ENCODE assay signal across 8 cellular contexts in genomic region chr5:10249948-10250803, GRCh38. TPM values are rescaled to one million over a fixed set of nuclear protein-coding genes. Genes with fewer than 3 reads are reported as not detected.
DNase-seq lines count a peak whose midpoint lies in the region; ATAC-seq and TF ChIP-seq lines count a peak whose summit lies in the region.

TSS of gene CCT5 (plus strand) at chr5:10250280. CDS start at chr5:10250341, 61 bp downstream.

- POLR2A ChIA-PET in Panc1 (lab: Charles Lee), result no interaction called here

- TF ChIP-seq CTCF in Panc1 (IDR thresholded peaks at IDR 0.05), result no peak
- TF ChIP-seq CTCF in esophagus muscularis mucosa (IDR thresholded peaks at IDR 0.05), result no peak

- H3K9me3 ChIP-seq in Panc1 (ENCODE audit: control insufficient read depth, insufficient read depth, low read depth, low read length) (no peaks in the 10 kb centered on the region), esophagus muscularis mucosa (no peaks in the 10 kb centered on the region), muscle layer of duodenum (ENCODE audit: control insufficient read depth in 1 of 2, low read length in 2 of 2) (no peaks in the 10 kb centered on the region)

- H3K4me3 ChIP-seq in Panc1 (ENCODE audit: low read depth in 2 of 2, low read length in 2 of 2), result peak within 1 kb of the TSS; percentile 85 to 94
- H3K4me3 ChIP-seq in esophagus muscularis mucosa, result peak within 1 kb of the TSS; percentile 82 to 93 (median 90)
- H3K4me3 ChIP-seq in muscle layer of duodenum (ENCODE audit: low read depth in 1 of 2, low read length in 2 of 2), result peak within 1 kb of the TSS; percentile 92 to 93

- peak; percentile 84 for ATAC-seq in GM21723 (IDR thresholded peaks at IDR 0.05; ENCODE audit: unreplicated experiment)
- ATAC-seq in Panc1, result peak; percentile 88

- intact Hi-C loops in Panc1 (cut with micrococcal nuclease; ENCODE audit: unreplicated experiment), result no loop called here
- intact Hi-C loops in esophagus muscularis mucosa (cut with DNase I), result loop anchor here (5.0 kb wide), 1 partner anchor 107 kb away; no protein-coding TSS in a partner anchor

- under 1% methylated on average over 30 of the region's 67 CpGs for WGBS in esophagus muscularis mucosa

- peak within 1 kb of the TSS; percentile 99 for H3K27ac ChIP-seq in Panc1 (ENCODE audit: low read length)
- peak within 1 kb of the TSS; percentile 85 to 94 (median 91) for H3K27ac ChIP-seq in esophagus muscularis mucosa (replicated peaks in 1 of 4)
- peak within 1 kb of the TSS; percentile 98 for H3K27ac ChIP-seq in muscle layer of duodenum (ENCODE audit: low read length)

- H3K4me1 ChIP-seq in Panc1 (ENCODE audit: control insufficient read depth, insufficient read depth, low read length) (peaks cover 31% of the 10 kb centered on the region), esophagus muscularis mucosa (peaks cover 25 to 47% (median 39%) of the 10 kb centered on the region in 4 donors), muscle layer of duodenum (ENCODE audit: control insufficient read depth in 1 of 2, insufficient read depth in 2 of 2, low read length in 2 of 2) (peaks cover 9 to 25% of the 10 kb centered on the region in 2 donors)

- TSS peak; percentile 74 for BruUV-seq in Panc1 (replicated peaks; lab: Mats Ljungman, UMichigan)

- H3K36me3 ChIP-seq in Panc1 (ENCODE audit: control insufficient read depth, insufficient read depth, low read length) (peaks cover 27% of the 10 kb centered on the region), esophagus muscularis mucosa (peaks cover 0 to 18% (median 12%) of the 10 kb centered on the region in 4 donors), muscle layer of duodenum (ENCODE audit: control insufficient read depth in 1 of 2, insufficient read depth in 2 of 2, low read length in 2 of 2) (peaks cover 12 to 14% of the 10 kb centered on the region in 2 donors)

- TF ChIP-seq EP300 in esophagus muscularis mucosa (IDR thresholded peaks at IDR 0.05), result no peak

- no peaks in the 10 kb centered on the region for H3K27me3 ChIP-seq in Panc1 (ENCODE audit: control insufficient read depth, insufficient read depth, low read length)
- H3K27me3 ChIP-seq in esophagus muscularis mucosa, result no peaks in the 10 kb centered on the region
- no peaks in the 10 kb centered on the region for H3K27me3 ChIP-seq in muscle layer of duodenum (ENCODE audit: low read depth, low read length)

- no peak for TF ChIP-seq POLR2A in esophagus muscularis mucosa (IDR thresholded peaks at IDR 0.05; ENCODE audit: low read depth)

- peak; percentile 99 for DNase-seq in DMS53 (lab: John Stamatoyannopoulos, UW)
- peak; percentile 96 for DNase-seq in KG1 (lab: John Stamatoyannopoulos, UW)
- peak; percentile 90 for DNase-seq in Panc1 (ENCODE audit: low read depth, low spot score)
- DNase-seq in activated T-cell treated with anti-CD3 and anti-CD28 coated beads, Interleukin-2, amount 50 U/mL, for 48 hours, result peak; percentile 91 to 92
- peak; percentile 97 for DNase-seq in esophagus muscularis mucosa (ENCODE audit: extremely low spot score)
- DNase-seq in stimulated activated CD8-positive, alpha-beta memory T cell treated with anti-CD3 and anti-CD28 coated beads, Interleukin-7, amount 100 ng/mL, for 4 hours (ENCODE audit: low read depth in 2 of 2), result peak; percentile 86 to 87

- CTCF ChIA-PET in Panc1 (lab: Charles Lee), result no interaction called here

- in situ Hi-C loops in Panc1 (cut with HindIII; ENCODE audit: low pct_unique_long_range_greater_than_20kb, low sequenced_read_pairs), result no loop called here

RNA-seq across cellular contexts. Expression of gene CCT5, which starts in this region (rescaled TPM):
- total RNA-seq in Panc1 (2021; ENCODE audit: unreplicated experiment) (476 TPM), esophagus muscularis mucosa (100 to 1,000 TPM; 100 to 165 (median 142) TPM)
- polyA plus RNA-seq in Panc1 (2012; ENCODE audit: insufficient read length), result 420 TPM

Comparison
In these comparisons a context has a peak if more than half of its experiments do, and no peak if none do; other contexts are left out.
1. Peak in every context shown above with its lines: DNase-seq, ATAC-seq, H3K4me3 ChIP-seq and H3K27ac ChIP-seq.